ENCODE assay signal across 8 cellular contexts in the genomic region with DNA sequence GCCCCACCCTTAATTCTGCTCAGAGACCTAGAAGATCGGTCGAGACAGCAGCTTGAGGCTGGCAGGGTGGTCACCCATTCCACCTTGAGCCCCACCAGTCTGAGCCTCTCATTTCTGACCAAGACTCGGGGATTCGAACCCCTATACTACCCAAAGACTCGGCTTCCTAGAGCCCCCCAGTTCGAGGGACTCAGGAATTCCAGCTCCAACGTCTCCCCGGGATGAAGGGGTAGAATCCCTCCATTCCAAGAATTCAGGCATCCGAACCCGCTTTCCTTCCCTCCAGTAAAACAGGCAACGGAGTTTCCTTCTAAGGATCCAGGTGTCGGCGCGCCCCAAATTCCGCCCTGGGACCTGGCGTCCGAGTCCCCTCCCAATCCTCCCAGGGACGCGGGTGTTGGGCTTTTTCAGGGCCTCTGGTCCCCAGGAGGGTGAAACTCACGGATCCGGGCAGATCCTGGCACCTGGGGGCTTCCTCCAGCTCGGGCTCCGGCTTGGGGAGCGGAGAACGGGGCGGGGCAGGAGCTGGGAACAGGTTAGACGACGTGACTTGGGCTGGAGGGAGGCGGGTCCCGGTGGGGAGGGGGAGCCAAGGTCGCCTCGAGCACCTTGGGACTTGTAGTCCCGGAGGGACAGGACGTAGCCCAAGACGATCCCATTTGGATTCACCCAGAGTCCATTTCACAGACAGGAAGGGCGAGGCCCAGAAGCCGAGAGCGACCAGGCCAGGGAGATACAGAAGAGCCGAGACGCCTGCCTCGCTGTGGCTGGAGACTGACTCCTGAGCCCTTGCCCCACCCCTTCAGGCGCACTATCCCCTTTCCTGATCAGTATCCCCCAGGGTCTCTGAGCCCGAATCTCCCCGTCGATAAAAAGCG. TPM values are rescaled to one million over a fixed set of nuclear protein-coding genes. Genes with fewer than 3 reads are reported as not detected.
DNase-seq lines count a peak whose midpoint lies in the region; ATAC-seq, FAIRE-seq and TF ChIP-seq lines count a peak whose summit lies in the region.

A gene with protein sequence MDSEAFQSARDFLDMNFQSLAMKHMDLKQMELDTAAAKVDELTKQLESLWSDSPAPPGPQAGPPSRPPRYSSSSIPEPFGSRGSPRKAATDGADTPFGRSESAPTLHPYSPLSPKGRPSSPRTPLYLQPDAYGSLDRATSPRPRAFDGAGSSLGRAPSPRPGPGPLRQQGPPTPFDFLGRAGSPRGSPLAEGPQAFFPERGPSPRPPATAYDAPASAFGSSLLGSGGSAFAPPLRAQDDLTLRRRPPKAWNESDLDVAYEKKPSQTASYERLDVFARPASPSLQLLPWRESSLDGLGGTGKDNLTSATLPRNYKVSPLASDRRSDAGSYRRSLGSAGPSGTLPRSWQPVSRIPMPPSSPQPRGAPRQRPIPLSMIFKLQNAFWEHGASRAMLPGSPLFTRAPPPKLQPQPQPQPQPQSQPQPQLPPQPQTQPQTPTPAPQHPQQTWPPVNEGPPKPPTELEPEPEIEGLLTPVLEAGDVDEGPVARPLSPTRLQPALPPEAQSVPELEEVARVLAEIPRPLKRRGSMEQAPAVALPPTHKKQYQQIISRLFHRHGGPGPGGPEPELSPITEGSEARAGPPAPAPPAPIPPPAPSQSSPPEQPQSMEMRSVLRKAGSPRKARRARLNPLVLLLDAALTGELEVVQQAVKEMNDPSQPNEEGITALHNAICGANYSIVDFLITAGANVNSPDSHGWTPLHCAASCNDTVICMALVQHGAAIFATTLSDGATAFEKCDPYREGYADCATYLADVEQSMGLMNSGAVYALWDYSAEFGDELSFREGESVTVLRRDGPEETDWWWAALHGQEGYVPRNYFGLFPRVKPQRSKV (minus strand): TSS at position 513 of the 878 bp plus-strand sequence. CDS start 6,751 bp downstream, outside the sequence.

- H3K36me3 ChIP-seq in RWPE2 (ENCODE audit: low read depth) (peaks cover 20% of the 10 kb centered on the region), ascending aorta (no peaks in the 10 kb centered on the region)

- H3K9me3 ChIP-seq in RWPE2 (ENCODE audit: severe bottlenecking) (no peaks in the 10 kb centered on the region), ascending aorta (no peaks in the 10 kb centered on the region), right cardiac atrium (ENCODE audit: control insufficient read depth, low read length) (no peaks in the 10 kb centered on the region)

- no peak for FAIRE-seq in HTR-8/SVneo (lab: Jason Lieb, UNC)

- intact Hi-C loops in ascending aorta (cut with DNase I) = loop anchor here (1.0 to 5.0 kb wide), 3 partner anchors 20 to 312 kb away; partner anchors contain the start of genes ERCC2 and PPP1R37
- intact Hi-C loops in right cardiac atrium (cut with DNase I) = no loop called here

- H3K27me3 ChIP-seq in RWPE2 (ENCODE audit: insufficient read depth, poor library complexity, severe bottlenecking) (no peaks in the 10 kb centered on the region), ascending aorta (no peaks in the 10 kb centered on the region), right cardiac atrium (ENCODE audit: control insufficient read depth, insufficient read depth) (no peaks in the 10 kb centered on the region)

- TF ChIP-seq CTCF in GM12865 (IDR thresholded peaks at IDR 0.05; ENCODE audit: insufficient read depth, low read depth, low read length, missing control alignments) (no peak), RWPE2 (IDR thresholded peaks at IDR 0.05; ENCODE audit: poor library complexity, severe bottlenecking) (no peak), ascending aorta (IDR thresholded peaks at IDR 0.05) (no peak), retinal pigment epithelial cell (conservative IDR thresholded peaks at IDR 0.05; ENCODE audit: low read depth, low read length) (no peak)

- H3K27ac ChIP-seq in RWPE2 (ENCODE audit: poor library complexity, severe bottlenecking) = peak within 1 kb of the TSS; percentile 98
- H3K27ac ChIP-seq in ascending aorta = peak within 1 kb of the TSS; percentile 93 to 97
- H3K27ac ChIP-seq in right cardiac atrium (ENCODE audit: low read length) = peak within 1 kb of the TSS; percentile 74

- peak; percentile 50 for ATAC-seq in RWPE2 (ENCODE audit: low read depth)
- ATAC-seq in right cardiac atrium = peak; percentile 72 to 73

- WGBS in right cardiac atrium = 5% methylated on average over 46 of the region's 46 CpGs

- H3K4me3 ChIP-seq in GM12865 (ENCODE audit: low read depth, low read length) (peak within 1 kb of the TSS; percentile 85), RWPE2 (ENCODE audit: severe bottlenecking) (peak within 1 kb of the TSS; percentile 92), ascending aorta (peak within 1 kb of the TSS; percentile 68 to 86), right cardiac atrium (ENCODE audit: low read length) (peak within 1 kb of the TSS; percentile 56), retinal pigment epithelial cell (ENCODE audit: low read length) (peak within 1 kb of the TSS; percentile 97)

- H3K4me1 ChIP-seq in RWPE2 (ENCODE audit: insufficient read depth, poor library complexity, severe bottlenecking) (peaks cover 25% of the 10 kb centered on the region), ascending aorta (peaks cover 8 to 28% of the 10 kb centered on the region in 2 donors), right cardiac atrium (ENCODE audit: control insufficient read depth, insufficient read depth, low read length) (no peaks in the 10 kb centered on the region)

- DNase-seq in GM12865 (ENCODE audit: low read depth) (peak; percentile 58), HTR-8/SVneo (ENCODE audit: insufficient read length, low spot score) (peak; percentile 53), RWPE2 (ENCODE audit: low spot score) (peak; percentile 97), ascending aorta (ENCODE audit: low spot score in 2 of 2) (peak; percentile 69 to 91), right cardiac atrium (peak; percentile 89 to 94 (median 93)), retinal pigment epithelial cell (ENCODE audit: low read depth) (peak; percentile 44), occipital lobe (lab: John Stamatoyannopoulos, UW) (no peak), NK-92 (lab: John Stamatoyannopoulos, UW; ENCODE audit: unreplicated experiment) (no peak)

RNA-seq across cellular contexts. Expression of the gene that starts here (rescaled TPM):
- 27.8 TPM for total RNA-seq in ascending aorta
- 100 to 1,000 TPM; 131 to 161 (median 150) TPM for total RNA-seq in right cardiac atrium
- polyA plus RNA-seq in right cardiac atrium = 100 TPM
- total RNA-seq in occipital lobe = not detected

Comparison
In these comparisons a context has a peak if more than half of its experiments do, and no peak if none do; other contexts are left out.
1. RNA of the gene that starts here (total RNA-seq): 131 to 161 TPM in right cardiac atrium and 27.8 TPM in ascending aorta (single experiment); not detected in occipital lobe (single experiment); every median in the first group is over 10 times any median in the second.
2. DNase-seq: peak in GM12865 (single experiment), HTR-8/SVneo (single experiment), RWPE2 (single experiment), ascending aorta (2 of 2), right cardiac atrium (3 of 3) and retinal pigment epithelial cell (single experiment); none in occipital lobe (single experiment) and NK-92 (single experiment).
3. Peak in every context shown above with its lines, with median percentiles within 50 percentile points of each other: H3K4me3 ChIP-seq and H3K27ac ChIP-seq.